Comparison of ENCODE assay signal across 11 cellular contexts in the genomic region with DNA sequence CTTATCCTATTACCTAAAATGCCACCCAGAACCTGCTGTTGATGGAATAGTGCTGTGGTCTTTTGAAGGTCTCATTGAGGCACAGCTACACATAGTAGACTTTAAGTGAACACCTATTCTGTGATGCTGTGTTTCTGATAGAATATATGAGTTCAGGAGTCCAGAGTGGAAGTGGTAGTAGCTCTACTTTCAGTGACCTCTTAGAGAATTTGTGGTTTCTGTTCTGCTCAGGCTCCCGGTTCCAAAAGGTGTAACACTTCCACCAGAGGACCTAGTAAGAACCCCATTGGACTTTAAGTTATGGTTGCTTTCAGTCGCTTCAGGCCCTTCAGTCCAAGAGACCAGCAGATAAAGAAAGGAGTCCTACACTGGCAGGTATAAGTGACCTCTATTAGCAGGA. TPM values are rescaled to one million over a fixed set of nuclear protein-coding genes. Genes with fewer than 3 reads are reported as not detected.
A peak's percentile ranks its signal among the peaks of the same experiment; 100 is the strongest.
DNase-seq lines count a peak whose midpoint lies in the region; ATAC-seq, FAIRE-seq and TF ChIP-seq lines count a peak whose summit lies in the region.
"Had no signal": no experiment of that assay in that cellular context is flagged by ENCODE, and none has a peak within 500 bp of the region (broad histone marks: within the 10 kb centered on the region; RNA-seq: fewer than 3 reads in every experiment).

No MANE protein-coding gene starts in this region.

- no peak for FAIRE-seq in GM12891 (lab: Jason Lieb, UNC)

- no peak for TF ChIP-seq POLR2A in GM12891 (IDR thresholded peaks at IDR 0.05; ENCODE audit: low read depth, low read length)

- peak; percentile 34 for ATAC-seq in GM19455 (IDR thresholded peaks at IDR 0.05; ENCODE audit: unreplicated experiment)
- ATAC-seq in HG02885 (IDR thresholded peaks at IDR 0.05; ENCODE audit: poor library complexity, unreplicated experiment): peak; percentile 43
- ATAC-seq in HG03565 (IDR thresholded peaks at IDR 0.05; ENCODE audit: unreplicated experiment): peak; percentile 20

- DNase-seq in GM12891 (ENCODE audit: insufficient read length, low spot score): no peak
- DNase-seq in Ammon's horn (ENCODE audit: low spot score): no peak
- no peak for DNase-seq in NCI-H2196 treated with DMSO at 0.1 percent for 48 hours (lab: John Stamatoyannopoulos, UW; ENCODE audit: unreplicated experiment)
- no peak for DNase-seq in HK-2 (ENCODE audit: unreplicated experiment)
- no peak for DNase-seq in CD1c-positive myeloid dendritic cell (ENCODE audit: extremely low spot score)
- DNase-seq: effector memory CD8-positive, alpha-beta T cell; HCEC 1CT; NK-92 treated with Interleukin-12 subunit alpha and Interleukin-12 subunit beta, amount 100 ng/mL, for 24 hours had no signal

TF ChIP-seq in GM12891, 5 proteins besides CTCF, POLR2A, EP300 and RAD21:
- no peak for TF ChIP-seq POU2F2 (IDR thresholded peaks at IDR 0.05; ENCODE audit: low read depth, low read length)
- TF ChIP-seq SPI1 (IDR thresholded peaks at IDR 0.05; ENCODE audit: low read depth, low read length): peak; percentile 80
TF ChIP-seq in GM12891: peak in this region for 1.

RNA-seq across cellular contexts. Expression of a gene that starts 11.4 kb away (rescaled TPM):
- 77.0 TPM for polyA plus RNA-seq in GM12891 (2012; ENCODE audit: low read depth, missing spikeins)
